9 cellular contexts compared by ENCODE assay signal in genomic region chr1:40478276-40478675, GRCh38. TPM values are rescaled to one million over a fixed set of nuclear protein-coding genes. Genes with fewer than 3 reads are reported as not detected.
DNase-seq lines count a peak whose midpoint lies in the region; ATAC-seq and TF ChIP-seq lines count a peak whose summit lies in the region.
"Had no signal": no experiment of that assay in that cellular context is flagged by ENCODE, and none has a peak within 500 bp of the region (broad histone marks: within the 10 kb centered on the region; RNA-seq: fewer than 3 reads in every experiment).

No MANE protein-coding gene starts in this region.

- peaks cover 47% of the 10 kb centered on the region for H3K36me3 Mint-ChIP-seq in activated CD8-positive, alpha-beta memory T cell treated with anti-CD3 and anti-CD28 coated beads, Interleukin-2, amount 10 ng/mL, durations not matched to agents 7 days and 5 days
- peaks cover 53% of the 10 kb centered on the region for H3K36me3 Mint-ChIP-seq in activated CD8-positive, alpha-beta T cell treated with anti-CD3 and anti-CD28 coated beads, Interleukin-2, amount 10 ng/mL, durations not matched to agents 7 days and 5 days (ENCODE audit: low read depth)

- TF ChIP-seq POLR2A in gastrocnemius medialis (IDR thresholded peaks at IDR 0.05): no peak

- peak overlapping the region; percentile 47 for H3K4me3 Mint-ChIP-seq in activated CD8-positive, alpha-beta memory T cell treated with anti-CD3 and anti-CD28 coated beads, Interleukin-2, amount 10 ng/mL, durations not matched to agents 7 days and 5 days
- peak overlapping the region; percentile 72 for H3K4me3 Mint-ChIP-seq in activated CD8-positive, alpha-beta T cell treated with anti-CD3 and anti-CD28 coated beads, Interleukin-2, amount 10 ng/mL, durations not matched to agents 7 days and 5 days

- H3K4me1 ChIP-seq in subcutaneous abdominal adipose tissue (ENCODE audit: control insufficient read depth in 5 of 5, insufficient read depth in 5 of 5, low read length in 5 of 5) (peaks cover 0 to 17% (median 15%) of the 10 kb centered on the region in 5 donors), gastrocnemius medialis (peaks cover 4 to 8% of the 10 kb centered on the region in 2 donors)

- peaks cover 33% of the 10 kb centered on the region for H3K9me3 Mint-ChIP-seq in activated CD8-positive, alpha-beta memory T cell treated with anti-CD3 and anti-CD28 coated beads, Interleukin-2, amount 10 ng/mL, durations not matched to agents 7 days and 5 days (ENCODE audit: low read depth)
- peaks cover 30% of the 10 kb centered on the region for H3K9me3 Mint-ChIP-seq in activated CD8-positive, alpha-beta T cell treated with anti-CD3 and anti-CD28 coated beads, Interleukin-2, amount 10 ng/mL, durations not matched to agents 7 days and 5 days (ENCODE audit: insufficient read depth)

- POLR2A ChIA-PET in activated CD8-positive, alpha-beta T cell treated with anti-CD3 and anti-CD28 coated beads, Interleukin-2, amount 10 ng/mL, durations not matched to agents 7 days and 5 days (lab: Charles Lee): interaction anchor here (2.3 kb wide), 1 partner anchor 30 kb away, joined by 15 read pairs; the partner anchor contains the start of gene EXO5

- no peaks in the 10 kb centered on the region for H3K27me3 ChIP-seq in subcutaneous abdominal adipose tissue (ENCODE audit: control insufficient read depth in 5 of 5, insufficient read depth in 4 of 5, low read length in 5 of 5)
- peaks cover 0 to 18% (median 3%) of the 10 kb centered on the region in 3 donors for H3K27me3 ChIP-seq in gastrocnemius medialis

- DNase-seq in activated CD8-positive, alpha-beta memory T cell treated with anti-CD3 and anti-CD28 coated beads, Interleukin-2, amount 10 ng/mL, durations not matched to agents 7 days and 5 days: no peak
- DNase-seq in activated CD8-positive, alpha-beta memory T cell treated with anti-CD3 and anti-CD28 coated beads, Interleukin-2, amount 50 U/mL, for 4 hours: no peak
- no peak for DNase-seq in activated CD8-positive, alpha-beta T cell treated with anti-CD3 and anti-CD28 coated beads, Interleukin-2, amount 10 ng/mL, durations not matched to agents 7 days and 5 days
- DNase-seq in gastrocnemius medialis: no peak
- DNase-seq: NCI-H1048 had no signal

- no peak for ATAC-seq in activated CD8-positive, alpha-beta memory T cell treated with anti-CD3 and anti-CD28 coated beads, Interleukin-2, amount 10 ng/mL, durations not matched to agents 7 days and 5 days
- ATAC-seq in activated CD8-positive, alpha-beta T cell treated with anti-CD3 and anti-CD28 coated beads, Interleukin-2, amount 10 ng/mL, durations not matched to agents 7 days and 5 days: no peak
- ATAC-seq in HG03460 (IDR thresholded peaks at IDR 0.05; ENCODE audit: unreplicated experiment) (no peak), gastrocnemius medialis (no peak), GM19023 (IDR thresholded peaks at IDR 0.05; ENCODE audit: unreplicated experiment) (no peak)

- in situ Hi-C loops in gastrocnemius medialis (cut with MboI; ENCODE audit: low sequenced_read_pairs in 4 of 4): no loop called here

- H3K27ac Mint-ChIP-seq in activated CD8-positive, alpha-beta memory T cell treated with anti-CD3 and anti-CD28 coated beads, Interleukin-2, amount 10 ng/mL, durations not matched to agents 7 days and 5 days: peak overlapping the region; percentile 50
- H3K27ac Mint-ChIP-seq in activated CD8-positive, alpha-beta T cell treated with anti-CD3 and anti-CD28 coated beads, Interleukin-2, amount 10 ng/mL, durations not matched to agents 7 days and 5 days: no peak overlapping the region

- H3K9ac ChIP-seq in subcutaneous abdominal adipose tissue (ENCODE audit: low read length in 5 of 5): peak overlapping the region in 4 of 5 donors; percentile 45 to 83 (median 80)

- H3K4me3 ChIP-seq in iPS-18c (ENCODE audit: insufficient read depth, low read depth, low read length): peak overlapping the region; percentile 80; the same call in 1 of the 2 replicates
- peak overlapping the region in 4 of 5 donors; percentile 85 to 92 (median 86) for H3K4me3 ChIP-seq in subcutaneous abdominal adipose tissue (ENCODE audit: low read depth in 1 of 5, low read length in 5 of 5)
- peak overlapping the region in 2 of 4 donors; percentile 51 to 81 for H3K4me3 ChIP-seq in gastrocnemius medialis

- H3K9me3 ChIP-seq in iPS-18c (ENCODE audit: control insufficient read depth, insufficient read depth, low read length): no peaks in the 10 kb centered on the region
- H3K9me3 ChIP-seq in subcutaneous abdominal adipose tissue (ENCODE audit: control insufficient read depth in 5 of 5, low read length in 5 of 5): peaks cover 0 to 23% (median 19%) of the 10 kb centered on the region in 5 donors
- H3K9me3 ChIP-seq in gastrocnemius medialis: peaks cover 0 to 14% (median 0%) of the 10 kb centered on the region in 3 donors

- peaks cover 11% of the 10 kb centered on the region for H3K4me1 Mint-ChIP-seq in activated CD8-positive, alpha-beta memory T cell treated with anti-CD3 and anti-CD28 coated beads, Interleukin-2, amount 10 ng/mL, durations not matched to agents 7 days and 5 days
- H3K4me1 Mint-ChIP-seq in activated CD8-positive, alpha-beta T cell treated with anti-CD3 and anti-CD28 coated beads, Interleukin-2, amount 10 ng/mL, durations not matched to agents 7 days and 5 days (ENCODE audit: low read depth): peaks cover 20% of the 10 kb centered on the region

- H3K27ac ChIP-seq in subcutaneous abdominal adipose tissue (ENCODE audit: low read depth, low read length) (no peak overlapping the region), gastrocnemius medialis (no peak overlapping the region)

- intact Hi-C loops in gastrocnemius medialis (cut with DNase I; ENCODE audit: low total_unique reads): no loop called here

- CTCF ChIA-PET in activated CD8-positive, alpha-beta memory T cell treated with anti-CD3 and anti-CD28 coated beads, Interleukin-2, amount 10 ng/mL, durations not matched to agents 7 days and 5 days (lab: Charles Lee): interaction anchor here (1.0 to 1.5 kb wide), 2 partner anchors 27 to 28 kb away, joined by 3 to 5 read pairs; partner anchors contain the start of gene ZFP69B
- CTCF ChIA-PET in activated CD8-positive, alpha-beta T cell treated with anti-CD3 and anti-CD28 coated beads, Interleukin-2, amount 10 ng/mL, durations not matched to agents 7 days and 5 days (lab: Charles Lee): interaction anchor here (0.7 to 1.8 kb wide), 7 partner anchors 9 to 140 kb away, joined by 3 to 4 read pairs (median 3); partner anchors contain the start of gene ZFP69B

- TF ChIP-seq CTCF in gastrocnemius medialis (IDR thresholded peaks at IDR 0.05 in 4 of 5, conservative IDR thresholded peaks at IDR 0.05 in 1 of 5): no peak

- no peaks in the 10 kb centered on the region for H3K27me3 Mint-ChIP-seq in activated CD8-positive, alpha-beta memory T cell treated with anti-CD3 and anti-CD28 coated beads, Interleukin-2, amount 10 ng/mL, durations not matched to agents 7 days and 5 days
- H3K27me3 Mint-ChIP-seq in activated CD8-positive, alpha-beta T cell treated with anti-CD3 and anti-CD28 coated beads, Interleukin-2, amount 10 ng/mL, durations not matched to agents 7 days and 5 days (ENCODE audit: low read depth): no peaks in the 10 kb centered on the region

- H3K36me3 ChIP-seq in subcutaneous abdominal adipose tissue (ENCODE audit: control insufficient read depth in 5 of 5, insufficient read depth in 5 of 5, low read length in 5 of 5) (peaks cover 3 to 15% (median 9%) of the 10 kb centered on the region in 5 donors), gastrocnemius medialis (no peaks in the 10 kb centered on the region)

RNA-seq across cellular contexts. Expression of gene ZFP69, which starts 1.2 kb away (rescaled TPM):
- 1 to 10 TPM; 1.4 TPM for total RNA-seq in activated CD8-positive, alpha-beta memory T cell treated with anti-CD3 and anti-CD28 coated beads, Interleukin-2, amount 10 ng/mL, durations not matched to agents 7 days and 5 days
- total RNA-seq in activated CD8-positive, alpha-beta T cell treated with anti-CD3 and anti-CD28 coated beads, Interleukin-2, amount 10 ng/mL, durations not matched to agents 7 days and 5 days: 1 to 10 TPM; 2.2 to 2.7 TPM
- under 1 TPM in 3 of 4 donors, not detected in 1; 0.13 to 0.41 (median 0.29) TPM for total RNA-seq in gastrocnemius medialis

RNA-seq across cellular contexts. Expression of gene ZFP69B, which starts 28.0 kb away (rescaled TPM):
- total RNA-seq in activated CD8-positive, alpha-beta memory T cell treated with anti-CD3 and anti-CD28 coated beads, Interleukin-2, amount 10 ng/mL, durations not matched to agents 7 days and 5 days: 1 to 10 TPM; 3.8 to 5.1 TPM
- total RNA-seq in activated CD8-positive, alpha-beta T cell treated with anti-CD3 and anti-CD28 coated beads, Interleukin-2, amount 10 ng/mL, durations not matched to agents 7 days and 5 days: 1 to 10 TPM; 3.6 to 3.8 TPM
- total RNA-seq in gastrocnemius medialis: under 1 TPM in 3 of 4 donors, not detected in 1; 0.20 to 0.36 (median 0.35) TPM

RNA-seq across cellular contexts. Expression of gene EXO5, which starts 30.3 kb away (rescaled TPM):
- total RNA-seq in activated CD8-positive, alpha-beta memory T cell treated with anti-CD3 and anti-CD28 coated beads, Interleukin-2, amount 10 ng/mL, durations not matched to agents 7 days and 5 days: 10 to 100 TPM; 15.4 to 15.9 TPM
- total RNA-seq in activated CD8-positive, alpha-beta T cell treated with anti-CD3 and anti-CD28 coated beads, Interleukin-2, amount 10 ng/mL, durations not matched to agents 7 days and 5 days: 10 to 100 TPM; 21.0 to 24.2 TPM
- 1 to 10 TPM in 3 of 4 donors, under 1 TPM in 1; 0.95 to 3.1 (median 1.7) TPM for total RNA-seq in gastrocnemius medialis

RNA-seq across cellular contexts. Expression of gene ZNF684, which starts 53.2 kb away (rescaled TPM):
- total RNA-seq in activated CD8-positive, alpha-beta memory T cell treated with anti-CD3 and anti-CD28 coated beads, Interleukin-2, amount 10 ng/mL, durations not matched to agents 7 days and 5 days: 10 to 100 TPM in 1 of 2 experiments, 1 to 10 TPM in 1; 8.7 to 10.0 TPM
- 1 to 10 TPM; 6.1 to 7.9 TPM for total RNA-seq in activated CD8-positive, alpha-beta T cell treated with anti-CD3 and anti-CD28 coated beads, Interleukin-2, amount 10 ng/mL, durations not matched to agents 7 days and 5 days
- total RNA-seq in gastrocnemius medialis: 1 to 10 TPM; 2.0 to 7.1 (median 2.9) TPM

Comparison
In these comparisons a context has a peak if more than half of its experiments do, and no peak if none do; other contexts are left out.
1. RNA of gene EXO5, which starts 30.3 kb away (total RNA-seq): 21.0 to 24.2 TPM in activated CD8-positive, alpha-beta T cell treated with anti-CD3 and anti-CD28 coated beads, Interleukin-2, amount 10 ng/mL, durations not matched to agents 7 days and 5 days and 15.4 to 15.9 TPM in activated CD8-positive, alpha-beta memory T cell treated with anti-CD3 and anti-CD28 coated beads, Interleukin-2, amount 10 ng/mL, durations not matched to agents 7 days and 5 days; 0.95 to 3.1 TPM in gastrocnemius medialis; every median in the first group is over 4 times any median in the second.